Comparison of ENCODE assay signal across 16 cellular contexts in the genomic region with DNA sequence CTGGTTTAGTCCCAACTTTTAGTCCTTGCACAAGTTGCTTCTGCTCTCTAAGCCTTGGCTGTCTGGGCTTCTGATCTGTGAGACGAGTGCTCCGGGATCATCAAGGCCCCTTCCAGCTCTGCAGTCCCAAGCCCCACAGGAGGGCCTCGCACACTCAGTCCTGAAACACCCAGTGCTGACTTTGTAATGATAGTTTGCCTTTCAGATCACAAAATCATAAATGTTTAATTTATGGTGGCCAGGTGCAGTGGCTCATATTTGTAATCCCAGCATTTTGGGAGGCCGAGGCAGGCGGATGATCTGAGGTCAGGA.
DNase-seq lines count a peak whose midpoint lies in the region; ATAC-seq and TF ChIP-seq lines count a peak whose summit lies in the region.
"Had no signal": no experiment of that assay in that cellular context is flagged by ENCODE, and none has a peak within 500 bp of the region (broad histone marks: within the 10 kb centered on the region; RNA-seq: fewer than 3 reads in every experiment).

No MANE protein-coding gene starts in this region.

- H3K9me3 ChIP-seq in colonic mucosa: no peaks in the 10 kb centered on the region

- H3K4me1 Mint-ChIP-seq in osteocyte (ENCODE audit: unreplicated experiment): peaks cover 23% of the 10 kb centered on the region
- H3K4me1 Mint-ChIP-seq: B cell, GM23338 had no signal

- no peaks in the 10 kb centered on the region for H3K9me3 Mint-ChIP-seq in osteocyte (ENCODE audit: unreplicated experiment)
- H3K9me3 Mint-ChIP-seq: CD8-positive, alpha-beta T cell had no signal

- intact Hi-C loops in colonic mucosa (cut with DNase I): no loop called here

- H3K4me3 Mint-ChIP-seq in osteocyte (ENCODE audit: unreplicated experiment): no peak overlapping the region
- H3K4me3 Mint-ChIP-seq: B cell; CD8-positive, alpha-beta T cell; GM23338 had no signal

- no peaks in the 10 kb centered on the region for H3K36me3 ChIP-seq in colonic mucosa
- H3K36me3 ChIP-seq: BLaER1 treated with 17β-estradiol and CSF1 and Interleukin-3, amounts not matched to agents 10 nM and 100 nM had no signal

- peaks cover 10% of the 10 kb centered on the region for H3K27me3 Mint-ChIP-seq in osteocyte (ENCODE audit: unreplicated experiment)
- H3K27me3 Mint-ChIP-seq: B cell had no signal

- no peaks in the 10 kb centered on the region for H3K27me3 ChIP-seq in colonic mucosa
- H3K27me3 ChIP-seq: BLaER1 treated with 17β-estradiol and CSF1 and Interleukin-3, amounts not matched to agents 10 nM and 100 nM had no signal

- H3K27ac ChIP-seq in colonic mucosa: no peak overlapping the region
- H3K27ac ChIP-seq: HL-60 had no signal

- no peak overlapping the region for H3K4me3 ChIP-seq in colonic mucosa
- H3K4me3 ChIP-seq: BLaER1 treated with 17β-estradiol and CSF1 and Interleukin-3, amounts not matched to agents 10 nM and 100 nM; GM12878; GM23338 had no signal

- TF ChIP-seq CTCF in colonic mucosa (IDR thresholded peaks at IDR 0.05) (no peak), osteocyte (IDR thresholded peaks at IDR 0.05) (no peak)

- H3K4me1 ChIP-seq in colonic mucosa: no peaks in the 10 kb centered on the region

- DNase-seq in ELF-1 (ENCODE audit: low read depth, low spot score) (peak; percentile 0), colonic mucosa (peak; percentile 3), osteocyte (ENCODE audit: extremely low spot score, unreplicated experiment) (peak; percentile 17), ureter (ENCODE audit: low spot score) (peak; percentile 14), NCI-H2029 treated with DMSO at 0.1 percent for 48 hours (lab: John Stamatoyannopoulos, UW) (no peak)
- DNase-seq: Calu3; CD8-positive, alpha-beta T cell; DMS79 treated with DMSO at 0.1 percent for 48 hours; HCEC 1CT; IMR-90 had no signal

- no peak for ATAC-seq in HG03095 (IDR thresholded peaks at IDR 0.05; ENCODE audit: unreplicated experiment)
- ATAC-seq: CD8-positive, alpha-beta T cell; GM12878; GM23338 had no signal

- H3K27ac Mint-ChIP-seq in osteocyte (ENCODE audit: unreplicated experiment): no peak overlapping the region
- H3K27ac Mint-ChIP-seq: B cell; CD8-positive, alpha-beta T cell; GM23338 had no signal

- H3K36me3 Mint-ChIP-seq in osteocyte (ENCODE audit: unreplicated experiment): no peaks in the 10 kb centered on the region
- H3K36me3 Mint-ChIP-seq: CD8-positive, alpha-beta T cell had no signal

- no peak overlapping the region for H3K9ac ChIP-seq in colonic mucosa (ENCODE audit: low read depth in 2 of 2, low read length in 2 of 2)
